Comparison of ENCODE assay signal across 1 cellular context in the genomic region with DNA sequence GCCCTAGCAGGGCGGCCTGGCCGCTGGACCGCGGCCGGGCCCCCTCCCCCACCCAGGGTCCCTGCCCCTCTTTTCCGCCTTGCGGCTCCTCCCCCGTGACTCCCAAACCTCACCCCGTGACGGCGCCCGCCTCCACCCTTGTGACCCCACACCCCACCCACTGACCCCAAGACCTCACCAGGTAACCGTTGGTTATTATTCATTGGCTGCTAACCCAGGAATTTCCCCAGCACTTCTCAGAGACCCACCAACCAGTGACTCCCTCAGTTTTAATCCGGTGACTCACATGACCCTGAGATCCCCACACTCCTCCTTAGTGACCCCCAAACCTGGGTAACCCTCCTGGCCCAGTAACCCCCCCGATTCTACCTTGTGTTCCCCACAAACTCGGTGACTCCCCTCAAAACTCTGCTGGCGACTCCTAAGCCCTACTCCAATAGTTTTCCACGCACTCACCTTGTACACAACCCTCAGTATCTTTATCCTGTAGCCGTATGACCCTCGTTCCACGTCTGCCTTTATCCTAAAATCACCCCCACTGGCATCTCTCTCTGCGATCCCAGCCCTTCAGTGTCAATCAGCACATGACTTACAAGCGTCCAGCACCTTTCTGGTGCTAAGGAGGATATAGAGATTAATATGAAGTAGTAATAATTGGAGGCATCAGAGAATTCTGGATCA.
TF ChIP-seq lines count a peak whose summit lies in the region.

No MANE protein-coding gene starts in this region.

TF ChIP-seq in K562, 482 proteins besides CTCF, POLR2A, EP300 and RAD21 (continued from another document and continues in another):
- TF ChIP-seq, protein P1, sequence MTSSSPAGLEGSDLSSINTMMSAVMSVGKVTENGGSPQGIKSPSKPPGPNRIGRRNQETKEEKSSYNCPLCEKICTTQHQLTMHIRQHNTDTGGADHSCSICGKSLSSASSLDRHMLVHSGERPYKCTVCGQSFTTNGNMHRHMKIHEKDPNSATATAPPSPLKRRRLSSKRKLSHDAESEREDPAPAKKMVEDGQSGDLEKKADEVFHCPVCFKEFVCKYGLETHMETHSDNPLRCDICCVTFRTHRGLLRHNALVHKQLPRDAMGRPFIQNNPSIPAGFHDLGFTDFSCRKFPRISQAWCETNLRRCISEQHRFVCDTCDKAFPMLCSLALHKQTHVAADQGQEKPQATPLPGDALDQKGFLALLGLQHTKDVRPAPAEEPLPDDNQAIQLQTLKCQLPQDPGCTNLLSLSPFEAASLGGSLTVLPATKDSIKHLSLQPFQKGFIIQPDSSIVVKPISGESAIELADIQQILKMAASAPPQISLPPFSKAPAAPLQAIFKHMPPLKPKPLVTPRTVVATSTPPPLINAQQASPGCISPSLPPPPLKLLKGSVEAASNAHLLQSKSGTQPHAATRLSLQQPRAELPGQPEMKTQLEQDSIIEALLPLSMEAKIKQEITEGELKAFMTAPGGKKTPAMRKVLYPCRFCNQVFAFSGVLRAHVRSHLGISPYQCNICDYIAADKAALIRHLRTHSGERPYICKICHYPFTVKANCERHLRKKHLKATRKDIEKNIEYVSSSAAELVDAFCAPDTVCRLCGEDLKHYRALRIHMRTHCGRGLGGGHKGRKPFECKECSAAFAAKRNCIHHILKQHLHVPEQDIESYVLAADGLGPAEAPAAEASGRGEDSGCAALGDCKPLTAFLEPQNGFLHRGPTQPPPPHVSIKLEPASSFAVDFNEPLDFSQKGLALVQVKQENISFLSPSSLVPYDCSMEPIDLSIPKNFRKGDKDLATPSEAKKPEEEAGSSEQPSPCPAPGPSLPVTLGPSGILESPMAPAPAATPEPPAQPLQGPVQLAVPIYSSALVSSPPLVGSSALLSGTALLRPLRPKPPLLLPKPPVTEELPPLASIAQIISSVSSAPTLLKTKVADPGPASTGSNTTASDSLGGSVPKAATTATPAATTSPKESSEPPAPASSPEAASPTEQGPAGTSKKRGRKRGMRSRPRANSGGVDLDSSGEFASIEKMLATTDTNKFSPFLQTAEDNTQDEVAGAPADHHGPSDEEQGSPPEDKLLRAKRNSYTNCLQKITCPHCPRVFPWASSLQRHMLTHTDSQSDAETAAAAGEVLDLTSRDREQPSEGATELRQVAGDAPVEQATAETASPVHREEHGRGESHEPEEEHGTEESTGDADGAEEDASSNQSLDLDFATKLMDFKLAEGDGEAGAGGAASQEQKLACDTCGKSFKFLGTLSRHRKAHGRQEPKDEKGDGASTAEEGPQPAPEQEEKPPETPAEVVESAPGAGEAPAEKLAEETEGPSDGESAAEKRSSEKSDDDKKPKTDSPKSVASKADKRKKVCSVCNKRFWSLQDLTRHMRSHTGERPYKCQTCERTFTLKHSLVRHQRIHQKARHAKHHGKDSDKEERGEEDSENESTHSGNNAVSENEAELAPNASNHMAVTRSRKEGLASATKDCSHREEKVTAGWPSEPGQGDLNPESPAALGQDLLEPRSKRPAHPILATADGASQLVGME (CRISPR knock-in tag; IDR thresholded peaks at IDR 0.05) = 0 out of 2 replicates have a peak, but pooled peaks have one; percentile 58
- TF ChIP-seq ELF2 (CRISPR knock-in tag; IDR thresholded peaks at IDR 0.05) (no peak), NEUROD1 (IDR thresholded peaks at IDR 0.05; ENCODE audit: borderline replicate concordance, low read depth, low read length, partially characterized antibody) (no peak), CSDE1 (IDR thresholded peaks at IDR 0.05) (no peak), PURB (CRISPR knock-in tag; IDR thresholded peaks at IDR 0.05; ENCODE audit: low read depth) (no peak), MXI1 (IDR thresholded peaks at IDR 0.05; ENCODE audit: low read depth, low read length) (no peak), ZNF408 (CRISPR knock-in tag; IDR thresholded peaks at IDR 0.05; ENCODE audit: low read depth) (no peak), GTF2A2 (tag; IDR thresholded peaks at IDR 0.05) (no peak), POLR2H (tag; IDR thresholded peaks at IDR 0.05; ENCODE audit: low read depth) (no peak), GABPB1 (CRISPR knock-in tag; IDR thresholded peaks at IDR 0.05) (no peak), ZNF282 (CRISPR knock-in tag; IDR thresholded peaks at IDR 0.05) (no peak), KLF16 (IDR thresholded peaks at IDR 0.05) (no peak), FOXK2 (conservative IDR thresholded peaks at IDR 0.05 in 1 of 2, IDR thresholded peaks at IDR 0.05 in 1 of 2; ENCODE audit: low read depth in 2 of 2) (peak; percentile 62 to 80; a peak in 3 of 4 replicates), FOXA3 (CRISPR knock-in tag; conservative IDR thresholded peaks at IDR 0.05 in 1 of 2, IDR thresholded peaks at IDR 0.05 in 1 of 2) (peak in 1 of 2 experiments; percentile 47; a peak in 2 of 4 replicates), HDAC2 (IDR thresholded peaks at IDR 0.05) (peak; percentile 14; the same call in 1 of the 2 replicates), MTA1 (IDR thresholded peaks at IDR 0.05; ENCODE audit: borderline replicate concordance) (no peak)
- TF ChIP-seq, protein P2, sequence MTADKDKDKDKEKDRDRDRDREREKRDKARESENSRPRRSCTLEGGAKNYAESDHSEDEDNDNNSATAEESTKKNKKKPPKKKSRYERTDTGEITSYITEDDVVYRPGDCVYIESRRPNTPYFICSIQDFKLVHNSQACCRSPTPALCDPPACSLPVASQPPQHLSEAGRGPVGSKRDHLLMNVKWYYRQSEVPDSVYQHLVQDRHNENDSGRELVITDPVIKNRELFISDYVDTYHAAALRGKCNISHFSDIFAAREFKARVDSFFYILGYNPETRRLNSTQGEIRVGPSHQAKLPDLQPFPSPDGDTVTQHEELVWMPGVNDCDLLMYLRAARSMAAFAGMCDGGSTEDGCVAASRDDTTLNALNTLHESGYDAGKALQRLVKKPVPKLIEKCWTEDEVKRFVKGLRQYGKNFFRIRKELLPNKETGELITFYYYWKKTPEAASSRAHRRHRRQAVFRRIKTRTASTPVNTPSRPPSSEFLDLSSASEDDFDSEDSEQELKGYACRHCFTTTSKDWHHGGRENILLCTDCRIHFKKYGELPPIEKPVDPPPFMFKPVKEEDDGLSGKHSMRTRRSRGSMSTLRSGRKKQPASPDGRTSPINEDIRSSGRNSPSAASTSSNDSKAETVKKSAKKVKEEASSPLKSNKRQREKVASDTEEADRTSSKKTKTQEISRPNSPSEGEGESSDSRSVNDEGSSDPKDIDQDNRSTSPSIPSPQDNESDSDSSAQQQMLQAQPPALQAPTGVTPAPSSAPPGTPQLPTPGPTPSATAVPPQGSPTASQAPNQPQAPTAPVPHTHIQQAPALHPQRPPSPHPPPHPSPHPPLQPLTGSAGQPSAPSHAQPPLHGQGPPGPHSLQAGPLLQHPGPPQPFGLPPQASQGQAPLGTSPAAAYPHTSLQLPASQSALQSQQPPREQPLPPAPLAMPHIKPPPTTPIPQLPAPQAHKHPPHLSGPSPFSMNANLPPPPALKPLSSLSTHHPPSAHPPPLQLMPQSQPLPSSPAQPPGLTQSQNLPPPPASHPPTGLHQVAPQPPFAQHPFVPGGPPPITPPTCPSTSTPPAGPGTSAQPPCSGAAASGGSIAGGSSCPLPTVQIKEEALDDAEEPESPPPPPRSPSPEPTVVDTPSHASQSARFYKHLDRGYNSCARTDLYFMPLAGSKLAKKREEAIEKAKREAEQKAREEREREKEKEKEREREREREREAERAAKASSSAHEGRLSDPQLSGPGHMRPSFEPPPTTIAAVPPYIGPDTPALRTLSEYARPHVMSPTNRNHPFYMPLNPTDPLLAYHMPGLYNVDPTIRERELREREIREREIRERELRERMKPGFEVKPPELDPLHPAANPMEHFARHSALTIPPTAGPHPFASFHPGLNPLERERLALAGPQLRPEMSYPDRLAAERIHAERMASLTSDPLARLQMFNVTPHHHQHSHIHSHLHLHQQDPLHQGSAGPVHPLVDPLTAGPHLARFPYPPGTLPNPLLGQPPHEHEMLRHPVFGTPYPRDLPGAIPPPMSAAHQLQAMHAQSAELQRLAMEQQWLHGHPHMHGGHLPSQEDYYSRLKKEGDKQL (CRISPR knock-in tag; IDR thresholded peaks at IDR 0.05; ENCODE audit: borderline replicate concordance) = no peak
- TF ChIP-seq, protein P3, sequence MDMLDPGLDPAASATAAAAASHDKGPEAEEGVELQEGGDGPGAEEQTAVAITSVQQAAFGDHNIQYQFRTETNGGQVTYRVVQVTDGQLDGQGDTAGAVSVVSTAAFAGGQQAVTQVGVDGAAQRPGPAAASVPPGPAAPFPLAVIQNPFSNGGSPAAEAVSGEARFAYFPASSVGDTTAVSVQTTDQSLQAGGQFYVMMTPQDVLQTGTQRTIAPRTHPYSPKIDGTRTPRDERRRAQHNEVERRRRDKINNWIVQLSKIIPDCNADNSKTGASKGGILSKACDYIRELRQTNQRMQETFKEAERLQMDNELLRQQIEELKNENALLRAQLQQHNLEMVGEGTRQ (CRISPR knock-in tag; IDR thresholded peaks at IDR 0.05) = peak; percentile 33; the same call in 1 of the 2 replicates
- TF ChIP-seq, protein P4, sequence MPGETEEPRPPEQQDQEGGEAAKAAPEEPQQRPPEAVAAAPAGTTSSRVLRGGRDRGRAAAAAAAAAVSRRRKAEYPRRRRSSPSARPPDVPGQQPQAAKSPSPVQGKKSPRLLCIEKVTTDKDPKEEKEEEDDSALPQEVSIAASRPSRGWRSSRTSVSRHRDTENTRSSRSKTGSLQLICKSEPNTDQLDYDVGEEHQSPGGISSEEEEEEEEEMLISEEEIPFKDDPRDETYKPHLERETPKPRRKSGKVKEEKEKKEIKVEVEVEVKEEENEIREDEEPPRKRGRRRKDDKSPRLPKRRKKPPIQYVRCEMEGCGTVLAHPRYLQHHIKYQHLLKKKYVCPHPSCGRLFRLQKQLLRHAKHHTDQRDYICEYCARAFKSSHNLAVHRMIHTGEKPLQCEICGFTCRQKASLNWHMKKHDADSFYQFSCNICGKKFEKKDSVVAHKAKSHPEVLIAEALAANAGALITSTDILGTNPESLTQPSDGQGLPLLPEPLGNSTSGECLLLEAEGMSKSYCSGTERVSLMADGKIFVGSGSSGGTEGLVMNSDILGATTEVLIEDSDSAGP (CRISPR knock-in tag; IDR thresholded peaks at IDR 0.05) = no peak
- TF ChIP-seq, protein P5, sequence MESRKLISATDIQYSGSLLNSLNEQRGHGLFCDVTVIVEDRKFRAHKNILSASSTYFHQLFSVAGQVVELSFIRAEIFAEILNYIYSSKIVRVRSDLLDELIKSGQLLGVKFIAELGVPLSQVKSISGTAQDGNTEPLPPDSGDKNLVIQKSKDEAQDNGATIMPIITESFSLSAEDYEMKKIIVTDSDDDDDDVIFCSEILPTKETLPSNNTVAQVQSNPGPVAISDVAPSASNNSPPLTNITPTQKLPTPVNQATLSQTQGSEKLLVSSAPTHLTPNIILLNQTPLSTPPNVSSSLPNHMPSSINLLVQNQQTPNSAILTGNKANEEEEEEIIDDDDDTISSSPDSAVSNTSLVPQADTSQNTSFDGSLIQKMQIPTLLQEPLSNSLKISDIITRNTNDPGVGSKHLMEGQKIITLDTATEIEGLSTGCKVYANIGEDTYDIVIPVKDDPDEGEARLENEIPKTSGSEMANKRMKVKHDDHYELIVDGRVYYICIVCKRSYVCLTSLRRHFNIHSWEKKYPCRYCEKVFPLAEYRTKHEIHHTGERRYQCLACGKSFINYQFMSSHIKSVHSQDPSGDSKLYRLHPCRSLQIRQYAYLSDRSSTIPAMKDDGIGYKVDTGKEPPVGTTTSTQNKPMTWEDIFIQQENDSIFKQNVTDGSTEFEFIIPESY (CRISPR knock-in tag; IDR thresholded peaks at IDR 0.05) = no peak
- TF ChIP-seq, protein P6, sequence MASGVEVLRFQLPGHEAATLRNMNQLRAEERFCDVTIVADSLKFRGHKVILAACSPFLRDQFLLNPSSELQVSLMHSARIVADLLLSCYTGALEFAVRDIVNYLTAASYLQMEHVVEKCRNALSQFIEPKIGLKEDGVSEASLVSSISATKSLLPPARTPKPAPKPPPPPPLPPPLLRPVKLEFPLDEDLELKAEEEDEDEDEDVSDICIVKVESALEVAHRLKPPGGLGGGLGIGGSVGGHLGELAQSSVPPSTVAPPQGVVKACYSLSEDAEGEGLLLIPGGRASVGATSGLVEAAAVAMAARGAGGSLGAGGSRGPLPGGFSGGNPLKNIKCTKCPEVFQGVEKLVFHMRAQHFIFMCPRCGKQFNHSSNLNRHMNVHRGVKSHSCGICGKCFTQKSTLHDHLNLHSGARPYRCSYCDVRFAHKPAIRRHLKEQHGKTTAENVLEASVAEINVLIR (CRISPR knock-in tag; IDR thresholded peaks at IDR 0.05) = 0 out of 2 replicates have a peak, but pooled peaks have one; percentile 10
- TF ChIP-seq, protein P7, sequence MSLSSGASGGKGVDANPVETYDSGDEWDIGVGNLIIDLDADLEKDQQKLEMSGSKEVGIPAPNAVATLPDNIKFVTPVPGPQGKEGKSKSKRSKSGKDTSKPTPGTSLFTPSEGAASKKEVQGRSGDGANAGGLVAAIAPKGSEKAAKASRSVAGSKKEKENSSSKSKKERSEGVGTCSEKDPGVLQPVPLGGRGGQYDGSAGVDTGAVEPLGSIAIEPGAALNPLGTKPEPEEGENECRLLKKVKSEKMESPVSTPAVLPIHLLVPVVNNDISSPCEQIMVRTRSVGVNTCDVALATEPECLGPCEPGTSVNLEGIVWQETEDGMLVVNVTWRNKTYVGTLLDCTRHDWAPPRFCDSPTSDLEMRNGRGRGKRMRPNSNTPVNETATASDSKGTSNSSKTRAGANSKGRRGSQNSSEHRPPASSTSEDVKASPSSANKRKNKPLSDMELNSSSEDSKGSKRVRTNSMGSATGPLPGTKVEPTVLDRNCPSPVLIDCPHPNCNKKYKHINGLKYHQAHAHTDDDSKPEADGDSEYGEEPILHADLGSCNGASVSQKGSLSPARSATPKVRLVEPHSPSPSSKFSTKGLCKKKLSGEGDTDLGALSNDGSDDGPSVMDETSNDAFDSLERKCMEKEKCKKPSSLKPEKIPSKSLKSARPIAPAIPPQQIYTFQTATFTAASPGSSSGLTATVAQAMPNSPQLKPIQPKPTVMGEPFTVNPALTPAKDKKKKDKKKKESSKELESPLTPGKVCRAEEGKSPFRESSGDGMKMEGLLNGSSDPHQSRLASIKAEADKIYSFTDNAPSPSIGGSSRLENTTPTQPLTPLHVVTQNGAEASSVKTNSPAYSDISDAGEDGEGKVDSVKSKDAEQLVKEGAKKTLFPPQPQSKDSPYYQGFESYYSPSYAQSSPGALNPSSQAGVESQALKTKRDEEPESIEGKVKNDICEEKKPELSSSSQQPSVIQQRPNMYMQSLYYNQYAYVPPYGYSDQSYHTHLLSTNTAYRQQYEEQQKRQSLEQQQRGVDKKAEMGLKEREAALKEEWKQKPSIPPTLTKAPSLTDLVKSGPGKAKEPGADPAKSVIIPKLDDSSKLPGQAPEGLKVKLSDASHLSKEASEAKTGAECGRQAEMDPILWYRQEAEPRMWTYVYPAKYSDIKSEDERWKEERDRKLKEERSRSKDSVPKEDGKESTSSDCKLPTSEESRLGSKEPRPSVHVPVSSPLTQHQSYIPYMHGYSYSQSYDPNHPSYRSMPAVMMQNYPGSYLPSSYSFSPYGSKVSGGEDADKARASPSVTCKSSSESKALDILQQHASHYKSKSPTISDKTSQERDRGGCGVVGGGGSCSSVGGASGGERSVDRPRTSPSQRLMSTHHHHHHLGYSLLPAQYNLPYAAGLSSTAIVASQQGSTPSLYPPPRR (CRISPR knock-in tag; IDR thresholded peaks at IDR 0.05; ENCODE audit: borderline replicate concordance) = no peak
- TF ChIP-seq, protein P8, sequence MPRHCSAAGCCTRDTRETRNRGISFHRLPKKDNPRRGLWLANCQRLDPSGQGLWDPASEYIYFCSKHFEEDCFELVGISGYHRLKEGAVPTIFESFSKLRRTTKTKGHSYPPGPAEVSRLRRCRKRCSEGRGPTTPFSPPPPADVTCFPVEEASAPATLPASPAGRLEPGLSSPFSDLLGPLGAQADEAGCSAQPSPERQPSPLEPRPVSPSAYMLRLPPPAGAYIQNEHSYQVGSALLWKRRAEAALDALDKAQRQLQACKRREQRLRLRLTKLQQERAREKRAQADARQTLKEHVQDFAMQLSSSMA (CRISPR knock-in tag; IDR thresholded peaks at IDR 0.05) = no peak
- TF ChIP-seq, protein P9, sequence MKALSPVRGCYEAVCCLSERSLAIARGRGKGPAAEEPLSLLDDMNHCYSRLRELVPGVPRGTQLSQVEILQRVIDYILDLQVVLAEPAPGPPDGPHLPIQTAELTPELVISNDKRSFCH (CRISPR knock-in tag; IDR thresholded peaks at IDR 0.05) = no peak
- TF ChIP-seq, protein P9 (tag; IDR thresholded peaks at IDR 0.05) = peak; percentile 23; the same call in 1 of the 2 replicates
